8 cellular contexts compared by ENCODE assay signal in the genomic region with DNA sequence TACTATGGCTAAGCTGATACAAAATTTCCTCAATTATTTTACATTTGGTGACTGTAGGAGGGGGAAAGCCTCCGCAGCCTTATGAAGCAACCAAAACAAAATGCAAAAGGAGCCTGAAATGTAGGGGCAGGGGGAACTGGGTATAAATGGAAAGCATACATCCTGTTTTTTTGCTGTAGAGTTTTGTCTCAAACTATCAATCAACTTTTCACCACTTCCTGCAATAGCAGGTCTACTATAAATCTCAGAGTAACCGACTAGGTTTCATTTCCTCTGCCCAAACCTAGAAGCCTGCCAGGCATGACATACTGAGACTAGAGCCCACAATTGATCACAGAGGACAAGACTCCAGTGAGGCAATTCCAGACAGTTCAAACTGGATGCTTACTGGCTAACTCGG.
DNase-seq lines count a peak whose midpoint lies in the region; ATAC-seq and TF ChIP-seq lines count a peak whose summit lies in the region.

No MANE protein-coding gene starts in this region.

- H3K79me2 ChIP-seq in DOHH2 (ENCODE audit: control insufficient read depth, low read length) (no peaks in the 10 kb centered on the region), H9 (ENCODE audit: insufficient read depth, low read length) (no peaks in the 10 kb centered on the region)

- H2BK15ac ChIP-seq in H9 (ENCODE audit: low read depth, low read length), result no peak overlapping the region

- H3K4me1 Mint-ChIP-seq in H9, result 0 out of 4 replicates have a peak, but pooled peaks cover 0 to 3% of the 10 kb centered on the region in 2 experiments
- H3K4me1 Mint-ChIP-seq in nephron progenitor cell, result peaks cover 8% of the 10 kb centered on the region

- TF ChIP-seq CTCF in DOHH2 (IDR thresholded peaks at IDR 0.05; ENCODE audit: low read depth, low read length, poor library complexity, severe bottlenecking) (no peak), upper lobe of right lung (IDR thresholded peaks at IDR 0.05) (no peak), H9 (conservative IDR thresholded peaks at IDR 0.05) (no peak), nephron progenitor cell (IDR thresholded peaks at IDR 0.05) (no peak)

- DNase-seq in activated T-cell treated with anti-CD3 and anti-CD28 coated beads for 24 hours (ENCODE audit: low read depth) (peak; percentile 20), upper lobe of right lung (no peak), H9 (no peak), nephron progenitor cell (no peak), NCI-H748 treated with DMSO at 0.1 percent for 48 hours (lab: John Stamatoyannopoulos, UW) (no peak)

- H4K5ac ChIP-seq in H9 (ENCODE audit: insufficient read length, low read depth, low read length), result no peak overlapping the region

- peaks cover 4% of the 10 kb centered on the region; the same call in 1 of the 2 replicates for H3F3A ChIP-seq in DOHH2 (ENCODE audit: control insufficient read depth, insufficient read depth)

- no peak overlapping the region for H2BK20ac ChIP-seq in H9 (ENCODE audit: low read depth, low read length, poor library complexity, severe bottlenecking)

- no peak overlapping the region for H4K91ac ChIP-seq in H9 (ENCODE audit: insufficient read length, low read depth, low read length)

- H3K79me1 ChIP-seq in H9 (ENCODE audit: insufficient read depth, low read depth, low read length, poor library complexity, severe bottlenecking), result no peaks in the 10 kb centered on the region

- no peaks in the 10 kb centered on the region for H4K20me1 ChIP-seq in DOHH2 (ENCODE audit: control insufficient read depth, insufficient read depth, low read depth, low read length)
- H4K20me1 ChIP-seq in H9 (ENCODE audit: control insufficient read depth, insufficient read depth, insufficient read length), result no peaks in the 10 kb centered on the region

- no peak overlapping the region for H3T11ph ChIP-seq in H9 (ENCODE audit: low read length)

- H3K4me3 Mint-ChIP-seq in H9, result no peak overlapping the region
- no peak overlapping the region for H3K4me3 Mint-ChIP-seq in nephron progenitor cell

- no peaks in the 10 kb centered on the region for H3K9me3 Mint-ChIP-seq in H9
- no peaks in the 10 kb centered on the region for H3K9me3 Mint-ChIP-seq in nephron progenitor cell

- ATAC-seq in GM21367 (IDR thresholded peaks at IDR 0.05; ENCODE audit: unreplicated experiment), result peak; percentile 100
- peak; percentile 99 for ATAC-seq in HG03558 (IDR thresholded peaks at IDR 0.05; ENCODE audit: extremely low read depth, unreplicated experiment)
- peak; percentile 89 for ATAC-seq in upper lobe of right lung

- H3K4ac ChIP-seq in H9 (ENCODE audit: low read depth, low read length), result no peak overlapping the region

- H3K27me3 Mint-ChIP-seq in H9 (ENCODE audit: low read depth) (no peaks in the 10 kb centered on the region), nephron progenitor cell (ENCODE audit: low read depth, poor library complexity) (no peaks in the 10 kb centered on the region)

- H3K36me3 ChIP-seq in DOHH2 (ENCODE audit: control insufficient read depth, low read length) (peaks cover 8% of the 10 kb centered on the region), upper lobe of right lung (no peaks in the 10 kb centered on the region)

- H3K9me2 ChIP-seq in DOHH2 (replicated peaks; ENCODE audit: control insufficient read depth, low read length), result no peaks in the 10 kb centered on the region

- no peak overlapping the region for H3K56ac ChIP-seq in H9 (ENCODE audit: insufficient read length, low read depth, low read length)

- intact Hi-C loops in upper lobe of right lung (cut with DNase I), result no loop called here

- H3K36me3 Mint-ChIP-seq in H9 (ENCODE audit: insufficient read depth in 1 of 3, low read depth in 3 of 3) (no peaks in the 10 kb centered on the region; a peak in 2 of 7 replicates), nephron progenitor cell (ENCODE audit: low read depth) (peaks cover 12% of the 10 kb centered on the region)

- H3K23ac ChIP-seq in H9 (ENCODE audit: insufficient read length, low read depth, low read length), result no peak overlapping the region

- no peak overlapping the region for H3K9ac ChIP-seq in H9 (ENCODE audit: extremely low read depth, insufficient read length, low read length)

- no peak overlapping the region for H4K8ac ChIP-seq in H9 (replicated peaks; ENCODE audit: insufficient read length, low read depth, low read length)

- H2BK120ac ChIP-seq in H9 (ENCODE audit: low read depth, low read length, poor library complexity, severe bottlenecking), result no peak overlapping the region

- no peak overlapping the region for H3K18ac ChIP-seq in H9 (ENCODE audit: insufficient read length, low read depth, low read length)

- no peak overlapping the region for H2AK5ac ChIP-seq in H9 (ENCODE audit: insufficient read length, low read length)

- H3K23me2 ChIP-seq in H9 (ENCODE audit: insufficient read length, low read depth, low read length, poor library complexity, severe bottlenecking), result no peaks in the 10 kb centered on the region

- H2BK12ac ChIP-seq in H9 (ENCODE audit: insufficient read length, low read depth, low read length), result no peak overlapping the region

- peak overlapping the region; percentile 60 for H3K27ac ChIP-seq in DOHH2 (ENCODE audit: low read depth, low read length)
- H3K27ac ChIP-seq in upper lobe of right lung, result no peak overlapping the region
- no peak overlapping the region for H3K27ac ChIP-seq in H9 (ENCODE audit: insufficient read length, low read depth, low read length)

- H2BK5ac ChIP-seq in H9 (ENCODE audit: insufficient read length, low read length), result no peak overlapping the region

- peaks cover 40% of the 10 kb centered on the region for H3K4me1 ChIP-seq in DOHH2 (ENCODE audit: control insufficient read depth, low read length)
- peaks cover 10% of the 10 kb centered on the region for H3K4me1 ChIP-seq in upper lobe of right lung
- no peaks in the 10 kb centered on the region for H3K4me1 ChIP-seq in H9 (ENCODE audit: insufficient read depth, low read length)

- H3K27ac Mint-ChIP-seq in H9 (no peak overlapping the region), nephron progenitor cell (no peak overlapping the region)

- H3K9me3 ChIP-seq in DOHH2 (ENCODE audit: control insufficient read depth, insufficient read depth, low read length), result no peaks in the 10 kb centered on the region
- H3K9me3 ChIP-seq in upper lobe of right lung, result no peaks in the 10 kb centered on the region
- no peaks in the 10 kb centered on the region for H3K9me3 ChIP-seq in H9 (ENCODE audit: control insufficient read depth, low read depth, low read length)

- H2AFZ ChIP-seq in H9 (ENCODE audit: low read length), result no peak overlapping the region

- no peak overlapping the region for H3K14ac ChIP-seq in H9 (ENCODE audit: insufficient read depth, low read length)

- H3K4me2 ChIP-seq in DOHH2 (ENCODE audit: low read length) (peak overlapping the region; percentile 91), H9 (ENCODE audit: insufficient read depth, insufficient read length, low read length) (no peak overlapping the region)

- H3K27me3 ChIP-seq in DOHH2 (ENCODE audit: control insufficient read depth, low read length), result no peaks in the 10 kb centered on the region
- H3K27me3 ChIP-seq in upper lobe of right lung, result no peaks in the 10 kb centered on the region
- H3K27me3 ChIP-seq in H9 (ENCODE audit: insufficient read depth, low read length), result no peaks in the 10 kb centered on the region

- H3K4me3 ChIP-seq in DOHH2 (ENCODE audit: low read length), result peak overlapping the region; percentile 60
- no peak overlapping the region for H3K4me3 ChIP-seq in upper lobe of right lung

- no CpG with 5 or more reads among the region's 3 CpGs for WGBS in H9 (ENCODE audit: extremely low coverage, insufficient read length, low lambda C conversion rate)
